Comparison of ENCODE assay signal across 8 cellular contexts in genomic region chr16:31265329-31266245, GRCh38. TPM values are rescaled to one million over a fixed set of nuclear protein-coding genes. Genes with fewer than 3 reads are reported as not detected.
A peak's percentile ranks its signal among the peaks of the same experiment; 100 is the strongest.
DNase-seq lines count a peak whose midpoint lies in the region; ATAC-seq and TF ChIP-seq lines count a peak whose summit lies in the region.

No MANE protein-coding gene starts in this region.

- H3K27me3 Mint-ChIP-seq in CD14-positive monocyte (ENCODE audit: low read depth in 3 of 3) = peaks cover 0 to 8% (median 2%) of the 10 kb centered on the region in 3 donors

- H4K20me1 ChIP-seq in hepatocyte (ENCODE audit: insufficient read depth, poor library complexity, severe bottlenecking) = no peaks in the 10 kb centered on the region

- no peaks in the 10 kb centered on the region for H3K36me3 ChIP-seq in hepatocyte (replicated peaks; ENCODE audit: insufficient read depth, low read depth)

- ATAC-seq in GM21381 (IDR thresholded peaks at IDR 0.05; ENCODE audit: unreplicated experiment) = peak; percentile 80

- peak overlapping the region; percentile 67 to 89 (median 79) for H3K27ac Mint-ChIP-seq in CD14-positive monocyte

- H3K4me3 ChIP-seq in hepatocyte = no peak overlapping the region

- WGBS in hepatocyte (ENCODE audit: low lambda C conversion rate, missing lambda C conversion rate) = 80% methylated on average over 20 of the region's 20 CpGs

- no peak overlapping the region for H3K4me2 ChIP-seq in hepatocyte

- H2AFZ ChIP-seq in hepatocyte = no peak overlapping the region

- H3K27me3 ChIP-seq in hepatocyte = no peaks in the 10 kb centered on the region

- no peak for TF ChIP-seq CTCF in CD14-positive monocyte (IDR thresholded peaks at IDR 0.05)
- TF ChIP-seq CTCF in hepatocyte (IDR thresholded peaks at IDR 0.05; ENCODE audit: poor library complexity) = no peak

- DNase-seq in CD14-positive monocyte (ENCODE audit: low spot score) (peak; percentile 86), HPDE6-E6E7 (ENCODE audit: extremely low spot score) (peak; percentile 92), hepatocyte (ENCODE audit: low spot score) (peak; percentile 26), NCI-H1436 treated with DMSO at 0.1 percent for 48 hours (lab: John Stamatoyannopoulos, UW) (no peak), germinal center (ENCODE audit: low spot score) (no peak)
- DNase-seq in activated CD8-positive, alpha-beta memory T cell treated with anti-CD3 and anti-CD28 coated beads for 24 hours = peak; percentile 85
- DNase-seq in stimulated activated CD8-positive, alpha-beta memory T cell treated with anti-CD3 and anti-CD28 coated beads, Interleukin-15, amount 100 ng/mL, for 24 hours (ENCODE audit: low read depth) = peak; percentile 39

- H3K4me1 ChIP-seq in hepatocyte (ENCODE audit: insufficient read depth) = no peaks in the 10 kb centered on the region

- no peaks in the 10 kb centered on the region for H3K79me2 ChIP-seq in hepatocyte

- intact Hi-C loops in CD14-positive monocyte (cut with micrococcal nuclease) = loop anchor here in 1 of 2 donors (10.0 kb wide), 1 partner anchor 151 kb away; the partner anchor contains the start of gene KAT8

- H3K36me3 Mint-ChIP-seq in CD14-positive monocyte = peaks cover 61 to 75% of the 10 kb centered on the region in 2 donors

- H3K4me3 Mint-ChIP-seq in CD14-positive monocyte = peak overlapping the region; percentile 37 to 81

- H3K4me1 Mint-ChIP-seq in CD14-positive monocyte = peaks cover 55% of the 10 kb centered on the region

- H3K9me3 Mint-ChIP-seq in CD14-positive monocyte = peaks cover 0 to 5% (median 0%) of the 10 kb centered on the region in 7 donors

- H3K9me3 ChIP-seq in hepatocyte (ENCODE audit: low read depth) = no peaks in the 10 kb centered on the region

- no peaks in the 10 kb centered on the region for H3K9me2 ChIP-seq in hepatocyte (replicated peaks; ENCODE audit: insufficient read depth)

- no peak overlapping the region for H3K27ac ChIP-seq in hepatocyte

RNA-seq across cellular contexts. Expression of gene ITGAM, which starts 5.8 kb away (rescaled TPM):
- polyA plus RNA-seq in CD14-positive monocyte = 100 to 1,000 TPM in 1 of 2 donors, 10 to 100 TPM in 1; 71.9 to 117 TPM
- 0.32 and 2.5 TPM in 2 replicates for total RNA-seq in hepatocyte
- not detected in 2 replicates for polyA plus RNA-seq in hepatocyte

RNA-seq across cellular contexts. Expression of gene PYDC1, which starts 48.7 kb away (rescaled TPM):
- polyA plus RNA-seq in CD14-positive monocyte (not detected), hepatocyte (not detected in 2 replicates)
- not detected in 2 replicates for total RNA-seq in hepatocyte

RNA-seq across cellular contexts. Expression of gene TRIM72, which starts 51.7 kb away (rescaled TPM):
- polyA plus RNA-seq in CD14-positive monocyte = not detected
- 0.04 TPM in 1 of 2 replicates, not detected in the other for total RNA-seq in hepatocyte
- not detected in 2 replicates for polyA plus RNA-seq in hepatocyte

Comparison
In these comparisons a context has a peak if more than half of its experiments do, and no peak if none do; other contexts are left out.
1. DNase-seq: peak in CD14-positive monocyte (single experiment), HPDE6-E6E7 (single experiment), activated CD8-positive, alpha-beta memory T cell treated with anti-CD3 and anti-CD28 coated beads for 24 hours (single experiment), hepatocyte (single experiment) and stimulated activated CD8-positive, alpha-beta memory T cell treated with anti-CD3 and anti-CD28 coated beads, Interleukin-15, amount 100 ng/mL, for 24 hours (single experiment); none in NCI-H1436 treated with DMSO at 0.1 percent for 48 hours (single experiment) and germinal center (single experiment).
2. RNA of gene ITGAM, which starts 5.8 kb away (polyA plus RNA-seq): 71.9 to 117 TPM in CD14-positive monocyte; not detected in hepatocyte; every median in the first group is over 10 times any median in the second.